Comparison of ENCODE assay signal across 19 cellular contexts in the genomic region with DNA sequence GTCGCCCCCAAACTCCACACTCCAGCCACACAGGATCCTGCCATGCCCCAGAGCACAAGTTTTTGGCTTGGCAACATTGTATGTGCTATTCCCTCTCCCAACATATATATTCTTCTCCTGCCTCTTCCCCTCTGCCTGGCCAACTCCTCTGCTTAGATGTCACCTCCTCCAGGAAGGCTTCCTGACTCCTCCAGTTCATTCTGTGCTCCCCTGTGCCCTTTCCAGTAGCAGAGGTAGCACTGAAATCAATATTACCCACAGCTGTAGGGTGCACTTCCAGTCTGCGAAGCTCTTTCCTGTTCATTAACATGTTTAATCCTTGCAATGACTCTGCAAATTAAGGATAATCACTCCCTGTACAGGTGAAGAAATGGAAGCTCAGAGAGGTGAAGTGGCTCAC. TPM values are rescaled to one million over a fixed set of nuclear protein-coding genes. Genes with fewer than 3 reads are reported as not detected.
A peak's percentile ranks its signal among the peaks of the same experiment; 100 is the strongest.
DNase-seq lines count a peak whose midpoint lies in the region; ATAC-seq and TF ChIP-seq lines count a peak whose summit lies in the region.
"Had no signal": no experiment of that assay in that cellular context is flagged by ENCODE, and none has a peak within 500 bp of the region (broad histone marks: within the 10 kb centered on the region; RNA-seq: fewer than 3 reads in every experiment).

No MANE protein-coding gene starts in this region.

- H3K9me3 ChIP-seq in Caco-2, result no peaks in the 10 kb centered on the region
- H3K9me3 ChIP-seq in ovary, result no peaks in the 10 kb centered on the region

- no peaks in the 10 kb centered on the region for H3K27me3 Mint-ChIP-seq in Caco-2 (ENCODE audit: insufficient read depth, unreplicated experiment)
- peaks cover 7% of the 10 kb centered on the region for H3K27me3 Mint-ChIP-seq in endothelial cell (ENCODE audit: unreplicated experiment)
- H3K27me3 Mint-ChIP-seq: CD4-positive, alpha-beta memory T cell had no signal

- peak overlapping the region; percentile 20 to 41 for H3K27ac Mint-ChIP-seq in activated naive CD4-positive, alpha-beta T cell treated with anti-CD3 and anti-CD28 coated beads, Interleukin-2, amount 50 U/mL, for 72 hours
- H3K27ac Mint-ChIP-seq in Caco-2 (ENCODE audit: unreplicated experiment), result peak overlapping the region; percentile 25
- no peak overlapping the region for H3K27ac Mint-ChIP-seq in endothelial cell (ENCODE audit: unreplicated experiment)

- intact Hi-C loops in Caco-2 (cut with micrococcal nuclease; ENCODE audit: unreplicated experiment), result no loop called here
- intact Hi-C loops in ovary (cut with DNase I), result no loop called here

- no peaks in the 10 kb centered on the region for H3K4me1 ChIP-seq in Caco-2
- H3K4me1 ChIP-seq in ovary (ENCODE audit: insufficient read depth), result no peaks in the 10 kb centered on the region

- no peak for DNase-seq in activated naive CD4-positive, alpha-beta T cell treated with anti-CD3 and anti-CD28 coated beads, Interleukin-2, amount 50 U/mL, for 72 hours (ENCODE audit: low spot score in 2 of 2)
- DNase-seq in activated naive CD4-positive, alpha-beta T cell (lab: John Stamatoyannopoulos, UW), result no peak
- DNase-seq in Caco-2 (no peak), endothelial cell (ENCODE audit: low spot score) (no peak), ovary (no peak)
- DNase-seq: 8988T; C1 segment of cervical spinal cord; CD4-positive, alpha-beta memory T cell; COR-L47; DMS153; DND-41; GM23248; H7; HCEC 1CT had no signal

- H3K27ac ChIP-seq in ovary, result no peak overlapping the region
- H3K27ac ChIP-seq: GM23248 had no signal

- TF ChIP-seq EP300 in ovary (IDR thresholded peaks at IDR 0.05), result no peak

- H3K27me3 ChIP-seq in Caco-2 (replicated peaks; ENCODE audit: control insufficient read depth, insufficient read depth, low read length), result no peaks in the 10 kb centered on the region
- H3K27me3 ChIP-seq in ovary, result no peaks in the 10 kb centered on the region

- CTCF ChIA-PET in Caco-2 (lab: Charles Lee), result no interaction called here

- no peak overlapping the region for H3K4me3 ChIP-seq in Caco-2 (ENCODE audit: low read depth, low read length)
- H3K4me3 ChIP-seq in ovary, result no peak overlapping the region
- H3K4me3 ChIP-seq: GM23248 had no signal

- TF ChIP-seq CTCF in Caco-2 (IDR thresholded peaks at IDR 0.05; ENCODE audit: insufficient read depth in 1 of 2, low read depth in 1 of 2, low read length in 1 of 2, severe bottlenecking in 1 of 2, unreplicated experiment in 1 of 2) (no peak), endothelial cell (IDR thresholded peaks at IDR 0.05; ENCODE audit: unreplicated experiment) (no peak), ovary (IDR thresholded peaks at IDR 0.05) (no peak)

- H3K36me3 ChIP-seq in Caco-2 (ENCODE audit: control insufficient read depth, insufficient read depth, low read length), result no peaks in the 10 kb centered on the region
- H3K36me3 ChIP-seq in ovary, result no peaks in the 10 kb centered on the region

- H3K4me1 Mint-ChIP-seq in Caco-2 (ENCODE audit: low read depth, unreplicated experiment) (no peaks in the 10 kb centered on the region), endothelial cell (ENCODE audit: unreplicated experiment) (no peaks in the 10 kb centered on the region)

- POLR2A ChIA-PET in Caco-2 (lab: Charles Lee), result no interaction called here

- 98 to 100% (median 100%) methylated on average over 2 of the region's 2 CpGs for WGBS in ovary, 3 donors

- H3K36me3 Mint-ChIP-seq in activated naive CD4-positive, alpha-beta T cell treated with anti-CD3 and anti-CD28 coated beads, Interleukin-2, amount 50 U/mL, for 72 hours, result no peaks in the 10 kb centered on the region
- H3K36me3 Mint-ChIP-seq in Caco-2 (ENCODE audit: insufficient read depth, unreplicated experiment) (no peaks in the 10 kb centered on the region), endothelial cell (ENCODE audit: low read depth, unreplicated experiment) (peaks cover 9% of the 10 kb centered on the region)
- H3K36me3 Mint-ChIP-seq: CD4-positive, alpha-beta memory T cell had no signal

- BruUV-seq in Caco-2 (replicated peaks; lab: Mats Ljungman, UMichigan), result no TSS peak

- H3K9me3 Mint-ChIP-seq in activated naive CD4-positive, alpha-beta T cell treated with anti-CD3 and anti-CD28 coated beads, Interleukin-2, amount 50 U/mL, for 72 hours, result no peaks in the 10 kb centered on the region
- no peaks in the 10 kb centered on the region for H3K9me3 Mint-ChIP-seq in Caco-2 (ENCODE audit: unreplicated experiment)
- H3K9me3 Mint-ChIP-seq in endothelial cell (ENCODE audit: unreplicated experiment), result no peaks in the 10 kb centered on the region
- H3K9me3 Mint-ChIP-seq: CD4-positive, alpha-beta memory T cell had no signal

- no peak for ATAC-seq in activated naive CD4-positive, alpha-beta T cell treated with anti-CD3 and anti-CD28 coated beads, Interleukin-2, amount 50 U/mL, for 72 hours
- no peak for ATAC-seq in GM21390 (IDR thresholded peaks at IDR 0.05; ENCODE audit: unreplicated experiment)
- no peak for ATAC-seq in HG02852 (IDR thresholded peaks at IDR 0.05; ENCODE audit: unreplicated experiment)

- no peak for TF ChIP-seq POLR2A in ovary (IDR thresholded peaks at IDR 0.05)

- H3K4me3 Mint-ChIP-seq in Caco-2 (ENCODE audit: unreplicated experiment) (no peak overlapping the region), endothelial cell (ENCODE audit: unreplicated experiment) (peak overlapping the region; percentile 37)
- H3K4me3 Mint-ChIP-seq: CD4-positive, alpha-beta memory T cell had no signal

RNA-seq across cellular contexts. Expression of a gene that starts 21.2 kb away (rescaled TPM):
- 1 to 10 TPM; 7.4 to 9.8 TPM for total RNA-seq in activated naive CD4-positive, alpha-beta T cell treated with anti-CD3 and anti-CD28 coated beads, Interleukin-2, amount 50 U/mL, for 72 hours
- total RNA-seq in Caco-2 (2022) (15.3 and 18.0 TPM in 2 replicates), endothelial cell (ENCODE audit: unreplicated experiment) (27.8 TPM), ovary (10 to 100 TPM in 1 of 7 donors, 1 to 10 TPM in 6; 4.4 to 13.9 (median 8.0) TPM)
- polyA plus RNA-seq in ovary, result 1 to 10 TPM; 2.8 to 9.7 TPM

RNA-seq across cellular contexts. Expression of a gene that starts 21.7 kb away (rescaled TPM):
- total RNA-seq in activated naive CD4-positive, alpha-beta T cell treated with anti-CD3 and anti-CD28 coated beads, Interleukin-2, amount 50 U/mL, for 72 hours, result not detected
- total RNA-seq in Caco-2 (2022) (not detected in 2 replicates), endothelial cell (ENCODE audit: unreplicated experiment) (not detected), ovary (not detected)
- not detected for polyA plus RNA-seq in ovary
- total RNA-seq: A673; CD4-positive, alpha-beta memory T cell; GM23248; H1 had no signal
- polyA plus RNA-seq: BJ; CD4-positive, alpha-beta memory T cell; GM23248; H1 had no signal
